In the genomic region with DNA sequence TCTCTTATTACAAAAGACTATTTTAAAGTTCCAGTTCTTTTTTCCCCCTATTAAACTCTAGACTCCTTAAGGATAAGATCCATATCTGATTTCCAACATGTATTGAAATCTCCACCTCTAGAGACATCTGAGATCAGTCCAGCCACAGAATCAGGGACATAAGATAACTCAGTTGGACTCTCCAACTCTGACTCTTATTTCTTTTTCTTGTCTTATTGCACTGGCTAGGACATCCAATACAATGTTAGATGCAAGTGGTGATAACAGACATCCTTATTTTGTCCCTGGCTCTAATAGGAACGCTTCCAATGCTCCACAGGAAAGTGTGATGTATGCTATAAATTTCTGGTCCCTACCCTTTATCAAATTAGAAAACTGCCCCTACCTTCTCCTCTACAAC, we compare ENCODE assay signal across 23 cellular contexts.
"Had no signal": no experiment of that assay in that cellular context is flagged by ENCODE, and none has a peak within 500 bp of the region (broad histone marks: within the 10 kb centered on the region; RNA-seq: fewer than 3 reads in every experiment).

No MANE protein-coding gene starts in this region.

- H3K9me3 ChIP-seq: esophagus squamous epithelium, upper lobe of left lung had no signal

- H3K4me3 ChIP-seq: esophagus squamous epithelium, lung, spleen, upper lobe of left lung had no signal

- ATAC-seq: left lobe of liver; natural killer cell treated with Interleukin-12 subunit alpha and Interleukin-12 subunit beta and Interleukin-15 and Interleukin-18, amount 100 ng/mL, for 72 hours; SK-N-SH treated with all-trans-retinoic acid at 6 μM for 48 hours; T-helper 17 cell had no signal

- DNase-seq: activated CD4-positive, alpha-beta memory T cell treated with anti-CD3 and anti-CD28 coated beads for 36 hours; activated CD4-positive, alpha-beta T cell treated with anti-CD3 and anti-CD28 coated beads, Interleukin-2, amount 10 ng/mL, durations not matched to agents 24 days and 14 days; activated CD4-positive, CD25-positive, alpha-beta regulatory T cell treated with anti-CD3 and anti-CD28 coated beads, Interleukin-2, amount 50 U/mL, for 72 hours; activated CD8-positive, alpha-beta memory T cell treated with anti-CD3 and anti-CD28 coated beads, Interleukin-2, amount 50 U/mL, for 48 hours; activated gamma-delta T cell treated with Interleukin-2 at 50 U/mL for 16 hours; activated naive CD4-positive, alpha-beta T cell treated with anti-CD3 and anti-CD28 coated beads, Interleukin-2, amount 50 U/mL, for 16 hours; activated T-cell treated with anti-CD3 and anti-CD28 coated beads, Interleukin-2, amount 50 U/mL, for 24 hours; amniotic stem cell; central memory CD4-positive, alpha-beta T cell; endodermal cell; esophagus squamous epithelium; foreskin melanocyte; glutamatergic neuron; mesendoderm; spleen; stimulated activated naive CD4-positive, alpha-beta T cell; T-helper 17 cell; T1000; upper lobe of left lung had no signal

- H3K27me3 ChIP-seq: esophagus squamous epithelium, spleen, upper lobe of left lung had no signal
